13 cellular contexts compared by ENCODE assay signal in genomic region chr6:144115219-144115618, GRCh38. TPM values are rescaled to one million over a fixed set of nuclear protein-coding genes. Genes with fewer than 3 reads are reported as not detected.
"Had no signal": no experiment of that assay in that cellular context is flagged by ENCODE, and none has a peak within 500 bp of the region (broad histone marks: within the 10 kb centered on the region; RNA-seq: fewer than 3 reads in every experiment).

No MANE protein-coding gene starts in this region.

- H3K4me3 ChIP-seq: GM23248, HAP-1 had no signal

- H3K9me3 ChIP-seq: HAP-1 had no signal

- ATAC-seq: HCT116 had no signal

- H2AFZ ChIP-seq: GM23248 had no signal

- DNase-seq: GM23248, GOT3, H7, IMR-90, Karpas-422, KBM-7 had no signal

- H3K27ac ChIP-seq: GM23248, HL-60, KMS-11 had no signal

- FAIRE-seq: HTR-8/SVneo had no signal

- H3K4me1 ChIP-seq: HAP-1 had no signal

- H3K4me2 ChIP-seq: KMS-11 had no signal

- H3K36me3 ChIP-seq: HAP-1 had no signal

- H3K9ac ChIP-seq: GM23248, KMS-11 had no signal

RNA-seq across cellular contexts. Expression of gene STX11, which starts 35.1 kb away (rescaled TPM):
- total RNA-seq: H4, H7, HT-29 had no signal
